In the genomic region with DNA sequence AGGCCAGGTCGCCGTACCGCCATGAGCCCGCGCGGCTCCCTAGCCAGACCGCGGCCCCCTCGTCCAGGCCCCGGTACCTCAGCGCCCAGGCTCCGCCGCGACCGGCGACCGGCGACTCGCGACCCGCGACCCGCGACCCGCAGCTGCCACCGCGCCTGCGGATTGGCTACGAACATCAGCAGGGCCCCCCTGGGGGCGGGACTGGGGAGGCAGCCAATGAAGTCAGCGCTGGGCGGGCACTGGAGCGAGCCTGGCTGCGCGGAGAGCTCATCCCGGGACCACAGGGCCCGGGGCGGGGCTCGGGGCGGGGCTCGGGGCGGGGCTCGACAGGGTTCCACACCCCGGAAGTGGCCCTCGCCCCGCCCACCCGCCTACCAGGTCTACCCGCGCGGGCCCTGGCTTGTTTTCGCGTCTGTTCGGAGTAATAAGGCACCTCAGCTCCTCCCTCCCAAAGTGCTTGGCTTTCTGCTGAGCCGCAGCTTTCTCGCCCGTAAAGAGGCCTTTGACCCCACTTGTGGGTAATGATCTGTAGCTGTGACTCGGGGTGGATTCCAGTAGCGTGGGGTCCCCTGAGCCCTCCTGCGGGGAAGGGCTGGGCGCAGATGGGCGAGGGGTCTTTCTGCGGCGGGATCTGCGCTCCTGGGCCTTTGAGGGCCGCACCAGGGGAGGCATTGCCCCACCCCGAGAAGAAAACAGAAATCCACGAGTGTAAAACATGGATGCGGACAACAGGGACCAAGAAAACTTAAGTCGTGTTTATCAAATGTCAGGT, we compare ENCODE assay signal across 8 cellular contexts. TPM values are rescaled to one million over a fixed set of nuclear protein-coding genes. Genes with fewer than 3 reads are reported as not detected.
A peak's percentile ranks its signal among the peaks of the same experiment; 100 is the strongest.
DNase-seq lines count a peak whose midpoint lies in the region; ATAC-seq, FAIRE-seq and TF ChIP-seq lines count a peak whose summit lies in the region.

A gene (minus strand): TSS at position 170 of the 772 bp plus-strand sequence. CDS start 1,438 bp downstream, outside the sequence.

- no peak for FAIRE-seq in small intestine (lab: Jason Lieb, UNC)

- peak; percentile 99 for ATAC-seq in GM19023 (IDR thresholded peaks at IDR 0.05; ENCODE audit: unreplicated experiment)
- peak; percentile 99 for ATAC-seq in HG03175 (IDR thresholded peaks at IDR 0.05; ENCODE audit: unreplicated experiment)

- H3K4me1 ChIP-seq in breast epithelium (peaks cover 0 to 5% of the 10 kb centered on the region in 2 donors), small intestine (ENCODE audit: control insufficient read depth in 2 of 2, insufficient read depth in 1 of 2, low read depth in 1 of 2, low read length in 1 of 2) (peaks cover 0 to 5% of the 10 kb centered on the region in 2 donors)

- DNase-seq in AG09309 (ENCODE audit: low read depth): peak; percentile 61
- DNase-seq in NCI-H2227 (lab: John Stamatoyannopoulos, UW; ENCODE audit: unreplicated experiment): peak; percentile 95
- peak; percentile 98 to 100 for DNase-seq in breast epithelium (ENCODE audit: low spot score in 2 of 2)
- DNase-seq in iPS-NIHi7 (ENCODE audit: extremely low spot score): peak; percentile 99
- DNase-seq in small intestine: peak; percentile 99

- H3K27me3 ChIP-seq in breast epithelium (no peaks in the 10 kb centered on the region), small intestine (ENCODE audit: control insufficient read depth in 2 of 2, insufficient read depth in 2 of 2, low read length in 2 of 2) (no peaks in the 10 kb centered on the region)

- H3K9me3 ChIP-seq in breast epithelium (no peaks in the 10 kb centered on the region), small intestine (ENCODE audit: control insufficient read depth, low read depth) (no peaks in the 10 kb centered on the region)

- peak within 1 kb of the TSS; percentile 79 for H3K27ac ChIP-seq in VCaP
- peak within 1 kb of the TSS; percentile 90 to 93 for H3K27ac ChIP-seq in breast epithelium
- H3K27ac ChIP-seq in small intestine (ENCODE audit: low read depth in 1 of 2, low read length in 1 of 2): peak within 1 kb of the TSS; percentile 91 to 93

- TF ChIP-seq CTCF in AG09309 (IDR thresholded peaks at IDR 0.05; ENCODE audit: control insufficient read depth, insufficient read depth, low read depth, low read length, missing control alignments): no peak
- TF ChIP-seq CTCF in VCaP (conservative IDR thresholded peaks at IDR 0.05): no peak
- TF ChIP-seq CTCF in breast epithelium (IDR thresholded peaks at IDR 0.05): no peak

- H3K4me3 ChIP-seq in AG09309 (ENCODE audit: control insufficient read depth, low read depth, low read length) (peak within 1 kb of the TSS; percentile 89), breast epithelium (peak within 1 kb of the TSS; percentile 85 to 98 (median 95)), small intestine (ENCODE audit: low read depth in 1 of 2, low read length in 2 of 2) (peak within 1 kb of the TSS; percentile 74 to 91)

- H3K36me3 ChIP-seq in breast epithelium (no peaks in the 10 kb centered on the region), small intestine (ENCODE audit: control insufficient read depth in 2 of 2, insufficient read depth in 2 of 2, low read length in 2 of 2) (no peaks in the 10 kb centered on the region)

- TF ChIP-seq POLR2A in breast epithelium (IDR thresholded peaks at IDR 0.05): peak; percentile 22

- intact Hi-C loops in breast epithelium (cut with DNase I; ENCODE audit: low total_unique reads): no loop called here

- WGBS in small intestine, 3 donors: 4 to 8% (median 7%) methylated on average over 56 to 69 of the region's 69 CpGs

RNA-seq across cellular contexts. Expression of the gene that starts here (rescaled TPM):
- 10 to 100 TPM; 12.1 to 16.0 (median 12.2) TPM for total RNA-seq in breast epithelium
- 1 to 10 TPM; 5.4 to 8.9 (median 6.0) TPM for polyA plus RNA-seq in small intestine

Comparison
In these comparisons a context has a peak if more than half of its experiments do, and no peak if none do; other contexts are left out.
1. Peak in every context shown above with its lines: DNase-seq, ATAC-seq, H3K4me3 ChIP-seq and H3K27ac ChIP-seq.